ENCODE assay signal across 8 cellular contexts in genomic region chr1:153727463-153728304, GRCh38. TPM values are rescaled to one million over a fixed set of nuclear protein-coding genes. Genes with fewer than 3 reads are reported as not detected.
DNase-seq lines count a peak whose midpoint lies in the region; ATAC-seq and TF ChIP-seq lines count a peak whose summit lies in the region.

Gene INTS3 (plus strand): TSS chr1:153728050. CDS start chr1:153728635, 585 bp downstream.

- H3K36me3 ChIP-seq in adipocyte (ENCODE audit: control insufficient read depth, insufficient read depth, low read length, severe bottlenecking) (no peaks in the 10 kb centered on the region), cardiac muscle cell (no peaks in the 10 kb centered on the region), parathyroid adenoma (ENCODE audit: control insufficient read depth, insufficient read depth, low read length) (no peaks in the 10 kb centered on the region), tibial nerve (no peaks in the 10 kb centered on the region)

- DNase-seq in NCI-H1436 (lab: John Stamatoyannopoulos, UW) = peak; percentile 99
- peak; percentile 99 for DNase-seq in T follicular helper cell (ENCODE audit: low read depth)
- peak; percentile 100 for DNase-seq in adipocyte (ENCODE audit: low read depth)
- peak; percentile 100 for DNase-seq in cardiac muscle cell (ENCODE audit: low read depth in 1 of 2, low spot score in 1 of 2)
- peak; percentile 98 to 99 for DNase-seq in tibial nerve (ENCODE audit: low spot score in 2 of 2)

- no peaks in the 10 kb centered on the region for H3K79me2 ChIP-seq in parathyroid adenoma

- no peaks in the 10 kb centered on the region for H3K9me3 ChIP-seq in adipocyte (ENCODE audit: control insufficient read depth, low read length)
- H3K9me3 ChIP-seq in cardiac muscle cell (ENCODE audit: low read depth) = no peaks in the 10 kb centered on the region
- no peaks in the 10 kb centered on the region for H3K9me3 ChIP-seq in parathyroid adenoma (ENCODE audit: control insufficient read depth, low read length)
- H3K9me3 ChIP-seq in tibial nerve = no peaks in the 10 kb centered on the region

- H3K4me1 ChIP-seq in adipocyte (ENCODE audit: control insufficient read depth, insufficient read depth, low read length) (peaks cover 49% of the 10 kb centered on the region), cardiac muscle cell (ENCODE audit: low read depth) (peaks cover 2% of the 10 kb centered on the region), parathyroid adenoma (peaks cover 3% of the 10 kb centered on the region), tibial nerve (peaks cover 0 to 34% (median 10%) of the 10 kb centered on the region in 4 donors)

- H3K4me2 ChIP-seq in parathyroid adenoma (ENCODE audit: low read length) = peak within 1 kb of the TSS; percentile 100

- peak within 1 kb of the TSS; percentile 100 for H3K9ac ChIP-seq in adipocyte (ENCODE audit: low read length)
- no peak within 1 kb of the TSS for H3K9ac ChIP-seq in parathyroid adenoma

- 0 to 1% methylated on average over 28 to 48 of the region's 49 CpGs for WGBS in tibial nerve, 2 donors

- no peak for TF ChIP-seq CTCF in GM12875 (IDR thresholded peaks at IDR 0.05; ENCODE audit: borderline replicate concordance, insufficient read depth, low read depth, low read length)
- peak; percentile 10 for TF ChIP-seq CTCF in cardiac muscle cell (IDR thresholded peaks at IDR 0.05; ENCODE audit: low read depth, low read length)
- no peak for TF ChIP-seq CTCF in parathyroid adenoma (IDR thresholded peaks at IDR 0.05)
- peak in 2 of 5 experiments; percentile 10 to 33 for TF ChIP-seq CTCF in tibial nerve (IDR thresholded peaks at IDR 0.05)

- H3K4me3 ChIP-seq in GM12875 (ENCODE audit: low read depth, low read length) (peak within 1 kb of the TSS; percentile 88), adipocyte (ENCODE audit: low read length) (peak within 1 kb of the TSS; percentile 97), cardiac muscle cell (peak within 1 kb of the TSS; percentile 79), parathyroid adenoma (ENCODE audit: low read depth, low read length) (peak within 1 kb of the TSS; percentile 95), tibial nerve (peak within 1 kb of the TSS; percentile 63 to 95 (median 82))

- H2AFZ ChIP-seq in parathyroid adenoma = peak within 1 kb of the TSS; percentile 89

- H3K27ac ChIP-seq in cardiac muscle cell (peak within 1 kb of the TSS; percentile 93), parathyroid adenoma (peak within 1 kb of the TSS; percentile 95), tibial nerve (peak within 1 kb of the TSS; percentile 87 to 99 (median 97))

- ATAC-seq in HG02798 (IDR thresholded peaks at IDR 0.05; ENCODE audit: poor library complexity, unreplicated experiment) = peak; percentile 96

- TF ChIP-seq POLR2A in tibial nerve (IDR thresholded peaks at IDR 0.05) = peak in 1 of 2 donors; percentile 41

- peak; percentile 58 to 59 for TF ChIP-seq EP300 in tibial nerve (IDR thresholded peaks at IDR 0.05)

- no peaks in the 10 kb centered on the region for H3K27me3 ChIP-seq in adipocyte (replicated peaks; ENCODE audit: control insufficient read depth, insufficient read depth, low read length)
- no peaks in the 10 kb centered on the region for H3K27me3 ChIP-seq in cardiac muscle cell
- no peaks in the 10 kb centered on the region for H3K27me3 ChIP-seq in parathyroid adenoma (ENCODE audit: control insufficient read depth, insufficient read depth, low read length)
- H3K27me3 ChIP-seq in tibial nerve = no peaks in the 10 kb centered on the region

RNA-seq across cellular contexts. Expression of gene INTS3, which starts in this region (rescaled TPM):
- total RNA-seq in cardiac muscle cell (45.4 and 73.5 TPM in 2 replicates), tibial nerve (10 to 100 TPM; 66.6 to 79.5 (median 71.3) TPM)
- polyA plus RNA-seq in cardiac muscle cell = 39.7 and 60.5 TPM in 2 replicates

Comparison
In these comparisons a context has a peak if more than half of its experiments do, and no peak if none do; other contexts are left out.
1. Peak in every context shown above with its lines: DNase-seq, ATAC-seq, H3K4me3 ChIP-seq and H3K27ac ChIP-seq.